8 cellular contexts compared by ENCODE assay signal in the genomic region with DNA sequence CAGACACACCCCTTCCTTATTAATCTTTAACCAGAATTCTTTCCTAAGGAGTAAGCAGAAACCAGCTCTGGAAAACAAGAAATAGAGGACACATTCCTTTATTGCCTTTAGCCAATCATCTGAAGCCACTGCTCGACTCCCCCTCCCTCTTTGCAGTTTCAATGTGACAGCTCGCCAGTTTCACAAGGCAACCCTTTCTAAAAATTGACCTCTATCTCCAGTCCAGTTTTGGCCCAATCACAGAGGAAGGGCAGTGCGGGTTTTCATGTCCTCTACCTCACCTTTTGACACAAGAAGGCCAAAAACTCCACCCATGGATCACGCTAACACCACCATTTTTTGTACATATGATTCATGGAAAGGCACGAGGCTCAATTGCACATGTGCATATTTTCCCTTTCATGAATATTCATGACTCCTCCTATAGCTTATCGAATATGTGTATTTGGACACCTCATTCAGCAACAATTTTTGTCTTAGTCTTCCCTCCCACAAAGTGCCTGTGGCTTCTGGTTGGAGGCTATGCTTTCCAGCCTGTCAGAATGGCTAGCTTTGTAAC. TPM values are rescaled to one million over a fixed set of nuclear protein-coding genes. Genes with fewer than 3 reads are reported as not detected.
DNase-seq lines count a peak whose midpoint lies in the region; ATAC-seq, FAIRE-seq and TF ChIP-seq lines count a peak whose summit lies in the region.

No MANE protein-coding gene starts in this region.

- H4K20me1 ChIP-seq in GM12878 (ENCODE audit: control insufficient read depth, insufficient read depth) = no peaks in the 10 kb centered on the region

- H3K9me3 ChIP-seq in GM12878 (replicated peaks; ENCODE audit: control insufficient read depth, insufficient read depth, low read length) = no peaks in the 10 kb centered on the region

- CTCF ChIA-PET in GM12878 (lab: Yijun Ruan, JAX) = interaction anchor here (0.8 to 3.5 kb wide), 7 partner anchors 11 to 67 kb away, joined by 3 to 34 read pairs (median 5); partner anchors contain the start of gene IFIT2

- peak overlapping the region; percentile 81 for H3K4me2 ChIP-seq in GM12878 (ENCODE audit: control insufficient read depth, insufficient read depth)

- H2AFZ ChIP-seq in GM12878 (ENCODE audit: control insufficient read depth, low read depth, low read length) = no peak overlapping the region; the same call in 1 of the 2 replicates

- peak overlapping the region; percentile 51 for H3K27ac ChIP-seq in GM12878 (ENCODE audit: control insufficient read depth, insufficient read depth)
- H3K27ac ChIP-seq in urinary bladder (ENCODE audit: low read depth) = peak overlapping the region; percentile 77

- H3K79me2 ChIP-seq in GM12878 (ENCODE audit: control insufficient read depth, insufficient read depth, low read length) = no peaks in the 10 kb centered on the region

- no TSS peak for BruUV-seq in GM12878 (replicated peaks; lab: Mats Ljungman, UMichigan)

- SMC1A ChIA-PET in GM12878 (lab: Charles Lee; ENCODE audit: uncharacterized antibody, unreplicated experiment) = interaction anchor here (0.6 to 8.3 kb wide), 10 partner anchors 9 to 134 kb away, joined by 3 to 97 read pairs (median 4); no protein-coding TSS in a partner anchor

- no peak for TF ChIP-seq RAD21 in GM12878 (IDR thresholded peaks at IDR 0.05; ENCODE audit: insufficient read depth, low read depth, low read length)

- no peak for TF ChIP-seq EP300 in GM12878 (IDR thresholded peaks at IDR 0.05; ENCODE audit: borderline replicate concordance in 1 of 2, control insufficient read depth in 1 of 2, low read depth in 2 of 2, low read length in 2 of 2)

- RAD21 ChIA-PET in GM12878 (lab: Charles Lee; ENCODE audit: unreplicated experiment) = interaction anchor here (1.5 to 3.1 kb wide), 5 partner anchors 11 to 109 kb away, joined by 4 to 38 read pairs (median 11); partner anchors contain the start of gene IFIT2

- H3K4me1 ChIP-seq in GM12878 (ENCODE audit: control insufficient read depth, insufficient read depth, low read length) (peaks cover 43% of the 10 kb centered on the region), urinary bladder (ENCODE audit: insufficient read depth) (no peaks in the 10 kb centered on the region)

- H3K36me3 ChIP-seq in GM12878 (ENCODE audit: control insufficient read depth in 2 of 2, insufficient read depth in 2 of 2, low read length in 1 of 2) = no peaks in the 10 kb centered on the region
- no peaks in the 10 kb centered on the region for H3K36me3 ChIP-seq in urinary bladder (ENCODE audit: insufficient read depth)

- peak; percentile 80 for FAIRE-seq in GM12878 (lab: Jason Lieb, UNC)

- intact Hi-C loops in GM12878 (cut with micrococcal nuclease; ENCODE audit: unreplicated experiment) = no loop called here

- H3K4me3 ChIP-seq in GM12878 (no peak overlapping the region), urinary bladder (ENCODE audit: low read depth, low read length) (no peak overlapping the region)

- no peak for TF ChIP-seq CTCF in AG09319 (IDR thresholded peaks at IDR 0.05; ENCODE audit: low read depth, low read length)
- no peak for TF ChIP-seq CTCF in GM12878 (IDR thresholded peaks at IDR 0.05 in 2 of 3, conservative IDR thresholded peaks at IDR 0.05 in 1 of 3; ENCODE audit: control insufficient read depth in 2 of 3, extremely low read depth in 1 of 3, insufficient read depth in 1 of 3, low read depth in 3 of 3, low read length in 3 of 3)

- ATAC-seq in HG02870 (IDR thresholded peaks at IDR 0.05; ENCODE audit: unreplicated experiment) = peak; percentile 46
- peak; percentile 84 for ATAC-seq in GM12878
- peak; percentile 80 for ATAC-seq in left lobe of liver
- ATAC-seq in HG02884 (IDR thresholded peaks at IDR 0.05; ENCODE audit: unreplicated experiment) = no peak

- no peak for TF ChIP-seq POLR2A in GM12878 (IDR thresholded peaks at IDR 0.05; ENCODE audit: low read depth, low read length)

- in situ Hi-C loops in GM12878 (cut with MboI) = no loop called here

- 16% methylated on average over 6 of the region's 6 CpGs for WGBS in GM12878 (ENCODE audit: insufficient coverage, insufficient replicate concordance, low lambda C conversion rate, missing lambda C conversion rate)
- 48% methylated on average over 6 of the region's 6 CpGs for WGBS in urinary bladder

- H3K9ac ChIP-seq in GM12878 (ENCODE audit: control insufficient read depth, insufficient read depth, low read length) = no peak overlapping the region

- H3K27me3 ChIP-seq in GM12878 (replicated peaks in 1 of 2; ENCODE audit: control insufficient read depth in 2 of 2, insufficient read depth in 2 of 2, low read length in 1 of 2) = no peaks in the 10 kb centered on the region

- DNase-seq in AG09319 (ENCODE audit: extremely low read depth, low read depth) = peak; percentile 87
- no peak for DNase-seq in GM12878 (ENCODE audit: low read depth, low spot score)
- peak; percentile 87 for DNase-seq in left lobe of liver (ENCODE audit: low spot score)
- no peak for DNase-seq in NCI-H2107 (lab: John Stamatoyannopoulos, UW)
- DNase-seq in COLO668 (lab: John Stamatoyannopoulos, UW; ENCODE audit: unreplicated experiment) = no peak

- POLR2A ChIA-PET in GM12878 (lab: Charles Lee) = interaction anchor here (0.5 to 1.4 kb wide), 8 partner anchors 10 to 351 kb away, joined by 3 to 6 read pairs (median 4); partner anchors contain the start of gene IFIT5

RNA-seq across cellular contexts. Expression of gene IFIT3, which starts 24.3 kb away (rescaled TPM):
- 40.3 and 42.2 TPM in 2 replicates for total RNA-seq in GM12878 (2013; cell fraction: nucleolus; rRNA removed)
- 39.1 and 55.0 TPM in 2 replicates for total RNA-seq in GM12878 (2014; rRNA removed)
- total RNA-seq in GM12878 (2014; rRNA removed; fragmentation: Illumina TruSeq; extraction: Trizol) = 67.3 and 79.1 TPM in 2 replicates
- total RNA-seq in GM12878 (2021) = 38.9 and 44.4 TPM in 2 replicates
- polyA plus RNA-seq in GM12878 (2011; ENCODE audit: low read depth) = 48.9 TPM
- 30.8 and 39.2 TPM in 2 replicates for polyA plus RNA-seq in GM12878 (2011; rRNA removed)
- polyA plus RNA-seq in GM12878 (2011; cell fraction: cytosol; rRNA removed) = 14.8 and 16.3 TPM in 2 replicates
- 5.0 and 7.4 TPM in 2 replicates for polyA plus RNA-seq in GM12878 (2011; cell fraction: nucleus; rRNA removed)
- polyA plus RNA-seq in GM12878 (2012) = 50.2 and 51.6 TPM in 2 replicates
- polyA plus RNA-seq in GM12878 (2014; fragmentation: Illumina TruSeq; extraction: Trizol) = 70.2 and 91.4 TPM in 2 replicates
- polyA plus RNA-seq in GM12878 (2014; fragmentation: Nextera tagmentation; extraction: Ambion mirVana) = 10 to 100 TPM; 27.0 to 50.4 TPM
- polyA plus RNA-seq in GM12878 (2014; rRNA removed) = 35.8 and 52.1 TPM in 2 replicates
- 10 to 100 TPM; 51.7 to 53.0 TPM for polyA plus RNA-seq in GM12878 (2016; fragmentation: Nextera tagmentation; extraction: Ambion mirVana)
- polyA minus RNA-seq in GM12878 (2011; rRNA and poly(A)+ RNA removed) = 11.8 and 18.6 TPM in 2 replicates
- polyA minus RNA-seq in GM12878 (2011; cell fraction: cytosol; rRNA and poly(A)+ RNA removed) = 8.5 and 9.2 TPM in 2 replicates
- polyA minus RNA-seq in GM12878 (2011; cell fraction: nucleus; rRNA and poly(A)+ RNA removed) = 4.0 and 6.0 TPM in 2 replicates
- total RNA-seq in left lobe of liver = 8.7 TPM
- 23.4 TPM for total RNA-seq in urinary bladder
- polyA plus RNA-seq in urinary bladder = 11.2 TPM

RNA-seq across cellular contexts. Expression of gene IFIT1B, which starts 25.7 kb away (rescaled TPM):
- total RNA-seq in GM12878 (2013; cell fraction: nucleolus; rRNA removed) = not detected in 2 replicates
- total RNA-seq in GM12878 (2014; rRNA removed) (not detected in 2 replicates), GM12878 (2014; rRNA removed; fragmentation: Illumina TruSeq; extraction: Trizol) (not detected in 2 replicates), GM12878 (2021) (not detected in 2 replicates), left lobe of liver (not detected), urinary bladder (2.2 TPM)
- polyA plus RNA-seq in GM12878 (2011; ENCODE audit: low read depth) = not detected
- polyA plus RNA-seq in GM12878 (2011; rRNA removed) (not detected in 2 replicates), GM12878 (2014; fragmentation: Illumina TruSeq; extraction: Trizol) (0.17 TPM in 1 of 2 replicates, not detected in the other), GM12878 (2014; fragmentation: Nextera tagmentation; extraction: Ambion mirVana) (under 1 TPM in 1 of 2 experiments, not detected in 1; 0.04 TPM), GM12878 (2014; rRNA removed) (not detected in 2 replicates), GM12878 (2016; fragmentation: Nextera tagmentation; extraction: Ambion mirVana) (not detected), urinary bladder (not detected)
- polyA plus RNA-seq in GM12878 (2011; cell fraction: cytosol; rRNA removed) = not detected in 2 replicates
- polyA plus RNA-seq in GM12878 (2011; cell fraction: nucleus; rRNA removed) = not detected in 2 replicates
- not detected in 2 replicates for polyA plus RNA-seq in GM12878 (2012)
- polyA minus RNA-seq in GM12878 (2011; rRNA and poly(A)+ RNA removed) = 0.15 TPM in 1 of 2 replicates, not detected in the other
- not detected in 2 replicates for polyA minus RNA-seq in GM12878 (2011; cell fraction: cytosol; rRNA and poly(A)+ RNA removed)
- polyA minus RNA-seq in GM12878 (2011; cell fraction: nucleus; rRNA and poly(A)+ RNA removed) = not detected in 2 replicates

RNA-seq across cellular contexts. Expression of gene IFIT1, which starts 40.3 kb away (rescaled TPM):
- total RNA-seq in GM12878 (2013; cell fraction: nucleolus; rRNA removed) = 2.5 and 3.2 TPM in 2 replicates
- total RNA-seq in GM12878 (2014; rRNA removed) = 19.7 and 29.8 TPM in 2 replicates
- total RNA-seq in GM12878 (2014; rRNA removed; fragmentation: Illumina TruSeq; extraction: Trizol) = 32.0 and 39.2 TPM in 2 replicates
- total RNA-seq in GM12878 (2021) = 18.8 and 22.5 TPM in 2 replicates
- polyA plus RNA-seq in GM12878 (2011; ENCODE audit: low read depth) = 18.2 TPM
- 23.4 and 36.6 TPM in 2 replicates for polyA plus RNA-seq in GM12878 (2011; rRNA removed)
- 6.9 and 8.8 TPM in 2 replicates for polyA plus RNA-seq in GM12878 (2011; cell fraction: cytosol; rRNA removed)
- 9.0 and 10.0 TPM in 2 replicates for polyA plus RNA-seq in GM12878 (2011; cell fraction: nucleus; rRNA removed)
- polyA plus RNA-seq in GM12878 (2012) = 16.1 and 18.3 TPM in 2 replicates
- 31.5 and 44.4 TPM in 2 replicates for polyA plus RNA-seq in GM12878 (2014; fragmentation: Illumina TruSeq; extraction: Trizol)
- 10 to 100 TPM; 28.9 to 37.2 TPM for polyA plus RNA-seq in GM12878 (2014; fragmentation: Nextera tagmentation; extraction: Ambion mirVana)
- polyA plus RNA-seq in GM12878 (2014; rRNA removed) = 17.5 and 21.3 TPM in 2 replicates
- polyA plus RNA-seq in GM12878 (2016; fragmentation: Nextera tagmentation; extraction: Ambion mirVana) = 10 to 100 TPM; 13.9 to 16.1 TPM
- polyA minus RNA-seq in GM12878 (2011; rRNA and poly(A)+ RNA removed) = 6.9 and 8.9 TPM in 2 replicates
- polyA minus RNA-seq in GM12878 (2011; cell fraction: cytosol; rRNA and poly(A)+ RNA removed) = 3.3 and 4.0 TPM in 2 replicates
- 2.1 and 3.2 TPM in 2 replicates for polyA minus RNA-seq in GM12878 (2011; cell fraction: nucleus; rRNA and poly(A)+ RNA removed)
- total RNA-seq in left lobe of liver = 9.6 TPM
- 40.8 TPM for total RNA-seq in urinary bladder
- polyA plus RNA-seq in urinary bladder = 14.1 TPM

RNA-seq across cellular contexts. Expression of gene IFIT2, which starts 50.3 kb away (rescaled TPM):
- 7.9 and 8.2 TPM in 2 replicates for total RNA-seq in GM12878 (2013; cell fraction: nucleolus; rRNA removed)
- total RNA-seq in GM12878 (2014; rRNA removed) (5.2 and 6.8 TPM in 2 replicates), GM12878 (2014; rRNA removed; fragmentation: Illumina TruSeq; extraction: Trizol) (10.7 and 13.4 TPM in 2 replicates), GM12878 (2021) (7.1 and 9.0 TPM in 2 replicates), left lobe of liver (6.0 TPM), urinary bladder (18.7 TPM)
- polyA plus RNA-seq in GM12878 (2011; ENCODE audit: low read depth) = 6.5 TPM
- polyA plus RNA-seq in GM12878 (2011; rRNA removed) (9.4 and 15.7 TPM in 2 replicates), GM12878 (2014; fragmentation: Illumina TruSeq; extraction: Trizol) (9.6 and 15.0 TPM in 2 replicates), GM12878 (2014; fragmentation: Nextera tagmentation; extraction: Ambion mirVana) (10 to 100 TPM; 11.8 to 14.8 TPM), GM12878 (2014; rRNA removed) (5.0 and 8.1 TPM in 2 replicates), GM12878 (2016; fragmentation: Nextera tagmentation; extraction: Ambion mirVana) (1 to 10 TPM; 9.8 to 9.9 TPM), urinary bladder (3.7 TPM)
- 3.3 and 3.7 TPM in 2 replicates for polyA plus RNA-seq in GM12878 (2011; cell fraction: cytosol; rRNA removed)
- polyA plus RNA-seq in GM12878 (2011; cell fraction: nucleus; rRNA removed) = 3.8 and 4.6 TPM in 2 replicates
- 6.9 and 13.1 TPM in 2 replicates for polyA plus RNA-seq in GM12878 (2012)
- polyA minus RNA-seq in GM12878 (2011; rRNA and poly(A)+ RNA removed) = 5.8 and 7.8 TPM in 2 replicates
- 1.9 and 2.1 TPM in 2 replicates for polyA minus RNA-seq in GM12878 (2011; cell fraction: cytosol; rRNA and poly(A)+ RNA removed)
- 4.7 and 5.1 TPM in 2 replicates for polyA minus RNA-seq in GM12878 (2011; cell fraction: nucleus; rRNA and poly(A)+ RNA removed)

Comparison
In these comparisons a context has a peak if more than half of its experiments do, and no peak if none do; other contexts are left out.
1. DNase-seq: peak in AG09319 (single experiment) and left lobe of liver (single experiment); none in GM12878 (single experiment), NCI-H2107 (single experiment) and COLO668 (single experiment).